In genomic region chr3:132898131-132898530, GRCh38 we compare ENCODE assay signal across 14 cellular contexts.
DNase-seq lines count a peak whose midpoint lies in the region; ATAC-seq lines count a peak whose summit lies in the region.
"Had no signal": no experiment of that assay in that cellular context is flagged by ENCODE, and none has a peak within 500 bp of the region (broad histone marks: within the 10 kb centered on the region; RNA-seq: fewer than 3 reads in every experiment).

No MANE protein-coding gene starts in this region.

- DNase-seq in DMS 273 (lab: John Stamatoyannopoulos, UW; ENCODE audit: unreplicated experiment) (peak; percentile 28), DMS 273 treated with DMSO at 0.1 percent for 48 hours (lab: John Stamatoyannopoulos, UW) (no peak), NCI-H446 (lab: John Stamatoyannopoulos, UW) (peak; percentile 11 to 64), cerebellar cortex (ENCODE audit: low spot score) (peak; percentile 77), occipital lobe (lab: John Stamatoyannopoulos, UW) (peak; percentile 1), dermis blood vessel endothelial cell (no peak)
- DNase-seq: AML-193; CD4-positive, CD25-positive, alpha-beta regulatory T cell; DMS79; HCEC 1CT; HFFc6; IMR-90 had no signal

- ATAC-seq in HG02610 (IDR thresholded peaks at IDR 0.05; ENCODE audit: unreplicated experiment) (no peak), HG02678 (IDR thresholded peaks at IDR 0.05; ENCODE audit: unreplicated experiment) (no peak)

Comparison
In these comparisons a context has a peak if more than half of its experiments do, and no peak if none do; other contexts are left out.
1. DNase-seq: peak in DMS 273 (single experiment), NCI-H446 (2 of 2), cerebellar cortex (single experiment) and occipital lobe (single experiment); none in DMS 273 treated with DMSO at 0.1 percent for 48 hours (single experiment) and dermis blood vessel endothelial cell (single experiment).